7 cellular contexts compared by ENCODE assay signal in genomic region chr5:168746126-168746892, GRCh38.
DNase-seq lines count a peak whose midpoint lies in the region; FAIRE-seq and TF ChIP-seq lines count a peak whose summit lies in the region.
"Not testable (repeated sequence)": the region's sequence is repeated elsewhere in the genome, so short reads cannot be mapped to it uniquely, and the experiment has no call there.

No MANE protein-coding gene starts in this region.

- not testable (repeated sequence) for H3K27me3 Mint-ChIP-seq in activated CD4-positive, alpha-beta T cell treated with anti-CD3 and anti-CD28 coated beads, Interleukin-2, amount 10 ng/mL, durations not matched to agents 7 days and 5 days; activated naive CD8-positive, alpha-beta T cell

- peaks cover 27 to 35% of the 10 kb centered on the region in 2 experiments for H3K36me3 ChIP-seq in trophoblast cell (ENCODE audit: control insufficient read depth in 1 of 2, insufficient read depth in 2 of 2, low read length in 2 of 2)

- H3K27me3 ChIP-seq in trophoblast cell (ENCODE audit: insufficient read depth, low read length), result not testable (repeated sequence)

- no CpG with 5 or more reads among the region's 10 CpGs for WGBS in trophoblast cell (ENCODE audit: extremely low coverage, insufficient coverage, insufficient read length)

- H4K12ac ChIP-seq in trophoblast cell (ENCODE audit: low read depth, low read length), result not testable (repeated sequence)

- not testable (repeated sequence) for H4K91ac ChIP-seq in trophoblast cell (ENCODE audit: low read depth, low read length)

- POLR2A ChIA-PET in activated CD4-positive, alpha-beta T cell treated with anti-CD3 and anti-CD28 coated beads, Interleukin-2, amount 10 ng/mL, durations not matched to agents 7 days and 5 days (lab: Charles Lee), result not testable (repeated sequence)

- H2AFZ ChIP-seq in trophoblast cell (ENCODE audit: insufficient read depth, low read length, poor library complexity), result not testable (repeated sequence)

- H4K8ac ChIP-seq in trophoblast cell (ENCODE audit: low read depth, low read length), result not testable (repeated sequence)

- H2AK5ac ChIP-seq in trophoblast cell (ENCODE audit: low read length), result not testable (repeated sequence)

- H3K4me3 ChIP-seq in coronary artery, result not testable (repeated sequence)
- H3K4me3 ChIP-seq in trophoblast cell (ENCODE audit: low read depth, low read length), result peak overlapping the region; percentile 31

- not testable (repeated sequence) for H2BK12ac ChIP-seq in trophoblast cell (ENCODE audit: low read length)

- peaks cover 12% of the 10 kb centered on the region for H3K4me1 Mint-ChIP-seq in activated CD4-positive, alpha-beta T cell treated with anti-CD3 and anti-CD28 coated beads, Interleukin-2, amount 10 ng/mL, durations not matched to agents 7 days and 5 days
- not testable (repeated sequence) for H3K4me1 Mint-ChIP-seq in activated naive CD8-positive, alpha-beta T cell (ENCODE audit: low read depth)

- H3K9me3 ChIP-seq in trophoblast cell (ENCODE audit: insufficient read depth, low read depth, low read length), result peaks cover 11% of the 10 kb centered on the region

- H3K79me2 ChIP-seq in trophoblast cell (ENCODE audit: control insufficient read depth, insufficient read depth, low read length, poor library complexity), result not testable (repeated sequence)

- H3K4me3 Mint-ChIP-seq in activated CD4-positive, alpha-beta T cell treated with anti-CD3 and anti-CD28 coated beads, Interleukin-2, amount 10 ng/mL, durations not matched to agents 7 days and 5 days; activated naive CD8-positive, alpha-beta T cell: not testable (repeated sequence)

- not testable (repeated sequence) for H3K79me1 ChIP-seq in trophoblast cell (ENCODE audit: low read length)

- not testable (repeated sequence) for H3K36me3 Mint-ChIP-seq in activated CD4-positive, alpha-beta T cell treated with anti-CD3 and anti-CD28 coated beads, Interleukin-2, amount 10 ng/mL, durations not matched to agents 7 days and 5 days (ENCODE audit: low read depth); activated naive CD8-positive, alpha-beta T cell

- not testable (repeated sequence) for H3K14ac ChIP-seq in trophoblast cell (ENCODE audit: low read length)

- H3K27ac ChIP-seq in coronary artery; trophoblast cell (ENCODE audit: low read depth, low read length): not testable (repeated sequence)

- H3K4me1 ChIP-seq in trophoblast cell (ENCODE audit: control insufficient read depth in 1 of 2, insufficient read depth in 2 of 2, low read length in 2 of 2), result not testable (repeated sequence)

- TF ChIP-seq CTCF in coronary artery (IDR thresholded peaks at IDR 0.05), result not testable (repeated sequence)

- H3K4me2 ChIP-seq in trophoblast cell (ENCODE audit: low read length), result not testable (repeated sequence)

- not testable (repeated sequence) for H3K18ac ChIP-seq in trophoblast cell (ENCODE audit: low read length)

- H3K9me3 Mint-ChIP-seq in activated CD4-positive, alpha-beta T cell treated with anti-CD3 and anti-CD28 coated beads, Interleukin-2, amount 10 ng/mL, durations not matched to agents 7 days and 5 days, result peaks cover 11% of the 10 kb centered on the region
- H3K9me3 Mint-ChIP-seq in activated naive CD8-positive, alpha-beta T cell (ENCODE audit: low read depth), result not testable (repeated sequence)

- peak; percentile 100 for FAIRE-seq in HTR-8/SVneo (lab: Jason Lieb, UNC)

- not testable (repeated sequence) for H3K4ac ChIP-seq in trophoblast cell (ENCODE audit: low read depth, low read length)

- H3K27ac Mint-ChIP-seq in activated CD4-positive, alpha-beta T cell treated with anti-CD3 and anti-CD28 coated beads, Interleukin-2, amount 10 ng/mL, durations not matched to agents 7 days and 5 days, result peak overlapping the region; percentile 78
- peak overlapping the region; percentile 50 for H3K27ac Mint-ChIP-seq in activated naive CD8-positive, alpha-beta T cell

- not testable (repeated sequence) for H3K23ac ChIP-seq in trophoblast cell (ENCODE audit: low read length)

- not testable (repeated sequence) for DNase-seq in HTR-8/SVneo (ENCODE audit: insufficient read length, low spot score); activated CD4-positive, alpha-beta T cell treated with anti-CD3 and anti-CD28 coated beads, Interleukin-2, amount 10 ng/mL, durations not matched to agents 7 days and 5 days; trophoblast cell
- DNase-seq in activated CD8-positive, alpha-beta memory T cell treated with anti-CD3 and anti-CD28 coated beads, Interleukin-2, amount 50 U/mL, for 48 hours, result peak; percentile 44
- DNase-seq in coronary artery (ENCODE audit: low spot score), result peak; percentile 29
- DNase-seq in islet precursor cell, result peak; percentile 21

- not testable (repeated sequence) for H3K9ac ChIP-seq in trophoblast cell (ENCODE audit: low read length)

- CTCF ChIA-PET in activated CD4-positive, alpha-beta T cell treated with anti-CD3 and anti-CD28 coated beads, Interleukin-2, amount 10 ng/mL, durations not matched to agents 7 days and 5 days (lab: Charles Lee), result not testable (repeated sequence)

- not testable (repeated sequence) for H2BK5ac ChIP-seq in trophoblast cell (ENCODE audit: low read depth, low read length, poor library complexity)

- H2BK120ac ChIP-seq in trophoblast cell (ENCODE audit: insufficient read depth, low read length, poor library complexity), result not testable (repeated sequence)
